In the genomic region with DNA sequence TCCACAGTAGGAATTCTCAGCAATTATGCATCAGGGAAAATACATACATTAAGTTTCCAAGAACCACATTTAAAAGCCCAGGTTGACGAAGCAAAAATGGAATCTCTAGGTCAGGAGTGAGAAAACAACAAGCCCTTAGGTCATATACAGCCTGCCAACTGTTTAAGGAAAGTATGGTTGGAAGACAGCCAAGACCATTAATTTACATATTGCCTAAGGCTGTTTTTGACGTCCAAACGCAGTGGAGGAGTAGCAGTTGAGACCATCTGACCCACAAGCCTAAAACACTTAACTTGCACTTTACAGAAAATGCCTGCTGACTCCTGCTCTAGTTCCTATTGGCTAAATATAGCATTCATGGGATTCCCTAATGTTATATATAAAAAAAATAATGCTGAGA, we compare ENCODE assay signal across 8 cellular contexts.
DNase-seq lines count a peak whose midpoint lies in the region; ATAC-seq and TF ChIP-seq lines count a peak whose summit lies in the region.

No MANE protein-coding gene starts in this region.

- TF ChIP-seq CTCF in OCI-LY1 (IDR thresholded peaks at IDR 0.05; ENCODE audit: low read length): no peak

- H3K9me3 Mint-ChIP-seq in activated CD4-positive, alpha-beta memory T cell treated with anti-CD3 and anti-CD28 coated beads for 36 hours: no peaks in the 10 kb centered on the region

- H3K27me3 ChIP-seq in OCI-LY1 (ENCODE audit: insufficient read depth, low read length): no peaks in the 10 kb centered on the region

- H3K36me3 Mint-ChIP-seq in activated CD4-positive, alpha-beta memory T cell treated with anti-CD3 and anti-CD28 coated beads for 36 hours: no peaks in the 10 kb centered on the region

- no peak overlapping the region for H3K4me3 Mint-ChIP-seq in activated CD4-positive, alpha-beta memory T cell treated with anti-CD3 and anti-CD28 coated beads for 36 hours

- H3K36me3 ChIP-seq in OCI-LY1 (ENCODE audit: insufficient read depth, low read length): no peaks in the 10 kb centered on the region

- H3K27me3 Mint-ChIP-seq in activated CD4-positive, alpha-beta memory T cell treated with anti-CD3 and anti-CD28 coated beads for 36 hours: peaks cover 3% of the 10 kb centered on the region

- H3K4me3 ChIP-seq in OCI-LY1 (ENCODE audit: low read depth, low read length, poor library complexity, severe bottlenecking): no peak overlapping the region

- CTCF ChIA-PET in activated CD4-positive, alpha-beta memory T cell treated with anti-CD3 and anti-CD28 coated beads for 36 hours (lab: Charles Lee): no interaction called here

- no peaks in the 10 kb centered on the region for H3K79me2 ChIP-seq in OCI-LY1 (ENCODE audit: insufficient read depth, low read length)

- no peaks in the 10 kb centered on the region for H3K9me2 ChIP-seq in OCI-LY1 (ENCODE audit: low read depth, low read length)

- no peaks in the 10 kb centered on the region for H4K20me1 ChIP-seq in OCI-LY1 (ENCODE audit: insufficient read depth, low read length)

- intact Hi-C loops in left colon (cut with DNase I, micrococcal nuclease): loop anchor here in 1 of 2 donors (10.0 kb wide), 1 partner anchor 237 kb away; no protein-coding TSS in a partner anchor
- intact Hi-C loops in activated CD4-positive, alpha-beta memory T cell treated with anti-CD3 and anti-CD28 coated beads for 36 hours (cut with micrococcal nuclease): no loop called here

- H3K4me1 ChIP-seq in OCI-LY1 (ENCODE audit: insufficient read depth, low read length, severe bottlenecking): peaks cover 45% of the 10 kb centered on the region

- peak; percentile 78 for ATAC-seq in GM19035 (IDR thresholded peaks at IDR 0.05; ENCODE audit: unreplicated experiment)
- peak; percentile 80 for ATAC-seq in HG03469 (IDR thresholded peaks at IDR 0.05; ENCODE audit: unreplicated experiment)
- ATAC-seq in left colon: peak; percentile 52

- H3F3A ChIP-seq in OCI-LY1 (ENCODE audit: insufficient read depth, low read length): no peaks in the 10 kb centered on the region

- H3K9me3 ChIP-seq in OCI-LY1 (ENCODE audit: low read length): no peaks in the 10 kb centered on the region

- H3K4me1 Mint-ChIP-seq in activated CD4-positive, alpha-beta memory T cell treated with anti-CD3 and anti-CD28 coated beads for 36 hours (ENCODE audit: low read depth): no peaks in the 10 kb centered on the region

- no peak overlapping the region for H3K27ac Mint-ChIP-seq in activated CD4-positive, alpha-beta memory T cell treated with anti-CD3 and anti-CD28 coated beads for 36 hours

- POLR2A ChIA-PET in activated CD4-positive, alpha-beta memory T cell treated with anti-CD3 and anti-CD28 coated beads for 36 hours (lab: Charles Lee): no interaction called here

- H3K27ac ChIP-seq in OCI-LY1 (ENCODE audit: low read depth, low read length, poor library complexity, severe bottlenecking): peak overlapping the region; percentile 51

- H3K4me2 ChIP-seq in OCI-LY1 (ENCODE audit: low read length): peak overlapping the region; percentile 8; the same call in 1 of the 2 replicates

- no peak overlapping the region for H3K9ac ChIP-seq in OCI-LY1 (ENCODE audit: low read length)

- DNase-seq in left colon: no peak
- no peak for DNase-seq in activated CD4-positive, alpha-beta T cell treated with anti-CD3 and anti-CD28 coated beads, Interleukin-2, amount 50 U/mL, for 4 hours
- no peak for DNase-seq in DMS53 treated with DMSO at 0.1 percent for 48 hours (lab: John Stamatoyannopoulos, UW; ENCODE audit: unreplicated experiment)
- DNase-seq in putamen (ENCODE audit: low spot score): no peak
- DNase-seq in activated CD4-positive, alpha-beta memory T cell treated with anti-CD3 and anti-CD28 coated beads for 36 hours: no peak

- no peak overlapping the region for H2AFZ ChIP-seq in OCI-LY1 (ENCODE audit: low read length)
